ENCODE assay signal across 8 cellular contexts in genomic region chr15:28125673-28126651, GRCh38. TPM values are rescaled to one million over a fixed set of nuclear protein-coding genes. Genes with fewer than 3 reads are reported as not detected.
DNase-seq lines count a peak whose midpoint lies in the region; ATAC-seq and TF ChIP-seq lines count a peak whose summit lies in the region.

No MANE protein-coding gene starts in this region.

- no peak overlapping the region for H3K27ac Mint-ChIP-seq in memory B cell

- TF ChIP-seq CTCF in AG04450 (IDR thresholded peaks at IDR 0.05; ENCODE audit: low read depth, low read length) (peak; percentile 60), GM12873 (IDR thresholded peaks at IDR 0.05; ENCODE audit: insufficient read depth, low read depth, low read length, missing control alignments) (peak; percentile 54)

- no peak overlapping the region for H3K27ac ChIP-seq in AG04450 (ENCODE audit: low read depth, low read length)

- no peaks in the 10 kb centered on the region for H3K27me3 Mint-ChIP-seq in memory B cell

- CTCF ChIA-PET in AG04450 (lab: Charles Lee): interaction anchor here (0.6 to 3.8 kb wide), 24 partner anchors 10 to 134 kb away, joined by 3 to 40 read pairs (median 5); partner anchors contain the start of gene OCA2

- H3K4me1 Mint-ChIP-seq in memory B cell: peaks cover 10% of the 10 kb centered on the region

- peak; percentile 43 for ATAC-seq in memory B cell (ENCODE audit: low read depth)
- ATAC-seq in GM21619 (IDR thresholded peaks at IDR 0.05; ENCODE audit: unreplicated experiment): no peak
- ATAC-seq in HG03432 (IDR thresholded peaks at IDR 0.05; ENCODE audit: unreplicated experiment): no peak

- no peaks in the 10 kb centered on the region for H3K9me3 Mint-ChIP-seq in memory B cell

- H3K4me3 ChIP-seq in AG04450 (ENCODE audit: low read depth, low read length): no peak overlapping the region

- H3K9me3 ChIP-seq in AG04450 (ENCODE audit: control insufficient read depth, insufficient read depth, low read length): no peaks in the 10 kb centered on the region

- no peaks in the 10 kb centered on the region for H3K27me3 ChIP-seq in AG04450 (ENCODE audit: control insufficient read depth, insufficient read depth, low read length)

- POLR2A ChIA-PET in AG04450 (lab: Yijun Ruan, JAX): no interaction called here

- H3K36me3 Mint-ChIP-seq in memory B cell: peaks cover 15% of the 10 kb centered on the region

- DNase-seq in AG04450 (ENCODE audit: low read depth, low spot score): peak; percentile 24
- DNase-seq in NCI-H2171 (lab: John Stamatoyannopoulos, UW): peak; percentile 25
- peak; percentile 77 for DNase-seq in cerebellar cortex (ENCODE audit: low spot score)
- peak in 1 of 2 donors; percentile 45 for DNase-seq in memory B cell (ENCODE audit: low spot score in 2 of 2)
- DNase-seq in GM19238 (ENCODE audit: insufficient read length, low spot score): no peak

- no peak overlapping the region for H3K4me3 Mint-ChIP-seq in memory B cell

RNA-seq across cellular contexts. Expression of gene OCA2, which starts 26.8 kb away (rescaled TPM):
- polyA plus RNA-seq in AG04450 (2011; rRNA removed): not detected in 2 replicates
- polyA minus RNA-seq in AG04450 (2011; rRNA and poly(A)+ RNA removed): not detected in 2 replicates
